ENCODE assay signal across 10 cellular contexts in genomic region chr14:65225299-65226159, GRCh38.
DNase-seq lines count a peak whose midpoint lies in the region; ATAC-seq and TF ChIP-seq lines count a peak whose summit lies in the region.
"Had no signal": no experiment of that assay in that cellular context is flagged by ENCODE, and none has a peak within 500 bp of the region (broad histone marks: within the 10 kb centered on the region; RNA-seq: fewer than 3 reads in every experiment).

No MANE protein-coding gene starts in this region.

- no peaks in the 10 kb centered on the region for H3K79me2 ChIP-seq in DOHH2 (ENCODE audit: control insufficient read depth, low read length)

- H3K27ac Mint-ChIP-seq in T-helper 17 cell (no peak overlapping the region), memory B cell (peak overlapping the region; percentile 46)

- H3F3A ChIP-seq in DOHH2 (ENCODE audit: control insufficient read depth, insufficient read depth), result 0 out of 2 replicates have a peak, but pooled peaks cover 3% of the 10 kb centered on the region

- H3K27me3 Mint-ChIP-seq in T-helper 17 cell (no peaks in the 10 kb centered on the region), memory B cell (no peaks in the 10 kb centered on the region)

- peak overlapping the region; percentile 60; the same call in 1 of the 2 replicates for H3K9ac ChIP-seq in BLaER1

- H3K27me3 ChIP-seq in BLaER1 (no peaks in the 10 kb centered on the region), DOHH2 (ENCODE audit: control insufficient read depth, low read length) (no peaks in the 10 kb centered on the region)

- H3K4me2 ChIP-seq in BLaER1 (peak overlapping the region; percentile 92), DOHH2 (ENCODE audit: low read length) (peak overlapping the region; percentile 46; the same call in 1 of the 2 replicates)

- H3K9me2 ChIP-seq in DOHH2 (replicated peaks; ENCODE audit: control insufficient read depth, low read length), result no peaks in the 10 kb centered on the region

- H3K4me3 Mint-ChIP-seq in T-helper 17 cell (peak overlapping the region; percentile 39), memory B cell (peak overlapping the region; percentile 11)

- H3K4me1 ChIP-seq in BLaER1 (peaks cover 83% of the 10 kb centered on the region), DOHH2 (ENCODE audit: control insufficient read depth, low read length) (peaks cover 76% of the 10 kb centered on the region)

- H4K20me1 ChIP-seq in BLaER1 (no peaks in the 10 kb centered on the region), DOHH2 (ENCODE audit: control insufficient read depth, insufficient read depth, low read depth, low read length) (no peaks in the 10 kb centered on the region)

- no peaks in the 10 kb centered on the region for H3K36me3 ChIP-seq in BLaER1
- H3K36me3 ChIP-seq in DOHH2 (ENCODE audit: control insufficient read depth, low read length), result no peaks in the 10 kb centered on the region

- H3K9me3 Mint-ChIP-seq in memory B cell, result no peaks in the 10 kb centered on the region

- H3K27ac ChIP-seq in BLaER1, result peak overlapping the region; percentile 74
- no peak overlapping the region for H3K27ac ChIP-seq in DOHH2 (ENCODE audit: low read depth, low read length)

- H3K4me3 ChIP-seq in BLaER1, result no peak overlapping the region
- no peak overlapping the region for H3K4me3 ChIP-seq in DOHH2 (ENCODE audit: low read length)

- H3K9me3 ChIP-seq in BLaER1 (no peaks in the 10 kb centered on the region), DOHH2 (ENCODE audit: control insufficient read depth, insufficient read depth, low read length) (no peaks in the 10 kb centered on the region), T-helper 17 cell (ENCODE audit: control insufficient read depth, low read length, poor library complexity, severe bottlenecking) (no peaks in the 10 kb centered on the region)

- DNase-seq in T-helper 17 cell (no peak), memory B cell (ENCODE audit: low spot score in 2 of 2) (no peak), DMS79 treated with DMSO at 0.1 percent for 48 hours (lab: John Stamatoyannopoulos, UW) (no peak), SIG-M5 treated with dmso at 0.1 percent for 504 hours (lab: John Stamatoyannopoulos, UW; ENCODE audit: unreplicated experiment) (no peak), islet precursor cell (no peak), NCI-H774 (lab: John Stamatoyannopoulos, UW) (no peak)
- DNase-seq: COR-L47, NCI-H526 treated with DMSO at 0.1 percent for 48 hours had no signal

- H3K4me1 Mint-ChIP-seq in T-helper 17 cell (peaks cover 40% of the 10 kb centered on the region), memory B cell (peaks cover 66% of the 10 kb centered on the region)

- ATAC-seq in T-helper 17 cell, result no peak
- ATAC-seq in memory B cell (ENCODE audit: low read depth), result no peak

- H3K36me3 Mint-ChIP-seq in T-helper 17 cell (ENCODE audit: low read depth), result no peaks in the 10 kb centered on the region
- peaks cover 3% of the 10 kb centered on the region for H3K36me3 Mint-ChIP-seq in memory B cell

- no peak for TF ChIP-seq CTCF in DOHH2 (IDR thresholded peaks at IDR 0.05; ENCODE audit: low read depth, low read length, poor library complexity, severe bottlenecking)
